1 cellular context compared by ENCODE assay signal in genomic region chr12:112409064-112409905, GRCh38.
TF ChIP-seq lines count a peak whose summit lies in the region.

Gene RPL6 (minus strand): TSS chr12:112409605. CDS start chr12:112408656, 949 bp downstream.

TF ChIP-seq in HEK293, 187 proteins besides CTCF, POLR2A, EP300 and RAD21 (continued from another document and continues in another):
- TF ChIP-seq HOXA7 (CRISPR knock-in tag; IDR thresholded peaks at IDR 0.05; ENCODE audit: borderline replicate concordance): no peak
- no peak for TF ChIP-seq ZNF214 (tag by site-specific recombination; IDR thresholded peaks at IDR 0.05; ENCODE audit: borderline replicate concordance)
- no peak for TF ChIP-seq ZNF138 (tag by site-specific recombination; IDR thresholded peaks at IDR 0.05; ENCODE audit: borderline replicate concordance)
- TF ChIP-seq ZNF341 (tag by site-specific recombination; IDR thresholded peaks at IDR 0.05; ENCODE audit: low read depth): no peak
- peak; percentile 94 for TF ChIP-seq ZNF76 (tag by site-specific recombination; IDR thresholded peaks at IDR 0.05; ENCODE audit: borderline replicate concordance, low read depth)
- no peak for TF ChIP-seq SETDB1 (IDR thresholded peaks at IDR 0.05; ENCODE audit: insufficient read length, low read length)
- no peak for TF ChIP-seq ZNF670 (tag by site-specific recombination; IDR thresholded peaks at IDR 0.05; ENCODE audit: low read depth)
- no peak for TF ChIP-seq ZNF549 (tag by site-specific recombination; IDR thresholded peaks at IDR 0.05)
- TF ChIP-seq ZNF311 (tag by site-specific recombination; IDR thresholded peaks at IDR 0.05; ENCODE audit: borderline replicate concordance): no peak
- peak; percentile 93 for TF ChIP-seq ZNF501 (tag by site-specific recombination; IDR thresholded peaks at IDR 0.05)
- TF ChIP-seq ZNF24 (tag by site-specific recombination; IDR thresholded peaks at IDR 0.05): peak; percentile 35; the same call in 1 of the 2 replicates
- no peak for TF ChIP-seq IKZF3 (tag by site-specific recombination; IDR thresholded peaks at IDR 0.05)
- TF ChIP-seq ZNF660 (tag by site-specific recombination; IDR thresholded peaks at IDR 0.05): peak; percentile 91
- peak; percentile 83 for TF ChIP-seq ZNF629 (tag by site-specific recombination; IDR thresholded peaks at IDR 0.05)
- TF ChIP-seq ZNF621 (tag by site-specific recombination; IDR thresholded peaks at IDR 0.05): no peak
- no peak; the same call in 1 of the 2 replicates for TF ChIP-seq KLF7 (tag by site-specific recombination; IDR thresholded peaks at IDR 0.05; ENCODE audit: borderline replicate concordance)
- TF ChIP-seq ZNF416 (tag by site-specific recombination; IDR thresholded peaks at IDR 0.05): no peak
- no peak; the same call in 1 of the 2 replicates for TF ChIP-seq ZNF449 (tag by site-specific recombination; IDR thresholded peaks at IDR 0.05)
- 0 out of 2 replicates have a peak, but pooled peaks have one; percentile 11 for TF ChIP-seq KLF10 (tag by site-specific recombination; IDR thresholded peaks at IDR 0.05)
- TF ChIP-seq WT1 (tag by site-specific recombination; IDR thresholded peaks at IDR 0.05): peak; percentile 36
- TF ChIP-seq ZNF548 (tag by site-specific recombination; IDR thresholded peaks at IDR 0.05): peak; percentile 69; the same call in 1 of the 2 replicates
- TF ChIP-seq, protein P1, sequence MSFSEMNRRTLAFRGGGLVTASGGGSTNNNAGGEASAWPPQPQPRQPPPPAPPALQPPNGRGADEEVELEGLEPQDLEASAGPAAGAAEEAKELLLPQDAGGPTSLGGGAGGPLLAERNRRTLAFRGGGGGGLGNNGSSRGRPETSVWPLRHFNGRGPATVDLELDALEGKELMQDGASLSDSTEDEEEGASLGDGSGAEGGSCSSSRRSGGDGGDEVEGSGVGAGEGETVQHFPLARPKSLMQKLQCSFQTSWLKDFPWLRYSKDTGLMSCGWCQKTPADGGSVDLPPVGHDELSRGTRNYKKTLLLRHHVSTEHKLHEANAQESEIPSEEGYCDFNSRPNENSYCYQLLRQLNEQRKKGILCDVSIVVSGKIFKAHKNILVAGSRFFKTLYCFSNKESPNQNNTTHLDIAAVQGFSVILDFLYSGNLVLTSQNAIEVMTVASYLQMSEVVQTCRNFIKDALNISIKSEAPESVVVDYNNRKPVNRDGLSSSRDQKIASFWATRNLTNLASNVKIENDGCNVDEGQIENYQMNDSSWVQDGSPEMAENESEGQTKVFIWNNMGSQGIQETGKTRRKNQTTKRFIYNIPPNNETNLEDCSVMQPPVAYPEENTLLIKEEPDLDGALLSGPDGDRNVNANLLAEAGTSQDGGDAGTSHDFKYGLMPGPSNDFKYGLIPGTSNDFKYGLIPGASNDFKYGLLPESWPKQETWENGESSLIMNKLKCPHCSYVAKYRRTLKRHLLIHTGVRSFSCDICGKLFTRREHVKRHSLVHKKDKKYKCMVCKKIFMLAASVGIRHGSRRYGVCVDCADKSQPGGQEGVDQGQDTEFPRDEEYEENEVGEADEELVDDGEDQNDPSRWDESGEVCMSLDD (tag by site-specific recombination; IDR thresholded peaks at IDR 0.05): peak; percentile 58
- peak; percentile 93 for TF ChIP-seq ZNF580 (tag by site-specific recombination; IDR thresholded peaks at IDR 0.05)
- TF ChIP-seq ZNF785 (tag by site-specific recombination; IDR thresholded peaks at IDR 0.05): peak; percentile 81; the same call in 1 of the 2 replicates
- TF ChIP-seq ZNF174 (tag by site-specific recombination; IDR thresholded peaks at IDR 0.05): no peak
- TF ChIP-seq ZNF18 (tag by site-specific recombination; IDR thresholded peaks at IDR 0.05): no peak
- TF ChIP-seq GLI4 (tag by site-specific recombination; IDR thresholded peaks at IDR 0.05): 0 out of 2 replicates have a peak, but pooled peaks have one; percentile 34
- TF ChIP-seq ZNF19 (tag by site-specific recombination; IDR thresholded peaks at IDR 0.05; ENCODE audit: low read depth): no peak
- TF ChIP-seq ZNF274 (IDR thresholded peaks at IDR 0.05; ENCODE audit: low read length): no peak
- TF ChIP-seq ZNF274 (tag by site-specific recombination; IDR thresholded peaks at IDR 0.05; ENCODE audit: borderline replicate concordance): no peak
- TF ChIP-seq ZNF561 (tag by site-specific recombination; IDR thresholded peaks at IDR 0.05; ENCODE audit: borderline replicate concordance): peak; percentile 92; the same call in 1 of the 2 replicates
- TF ChIP-seq BCL11A (tag by site-specific recombination; IDR thresholded peaks at IDR 0.05; ENCODE audit: low read depth): no peak
- no peak for TF ChIP-seq PRDM1 (tag by site-specific recombination; IDR thresholded peaks at IDR 0.05)
- peak; percentile 6; the same call in 1 of the 2 replicates for TF ChIP-seq GFI1B (tag by site-specific recombination; IDR thresholded peaks at IDR 0.05)
- TF ChIP-seq KLF1 (tag by site-specific recombination; IDR thresholded peaks at IDR 0.05): no peak
- no peak for TF ChIP-seq ZSCAN16 (tag by site-specific recombination; IDR thresholded peaks at IDR 0.05)
- TF ChIP-seq ZBTB7A (tag by site-specific recombination; IDR thresholded peaks at IDR 0.05; ENCODE audit: low read depth): 0 out of 2 replicates have a peak, but pooled peaks have one; percentile 29
- no peak for TF ChIP-seq ZNF350 (tag by site-specific recombination; IDR thresholded peaks at IDR 0.05)
- TF ChIP-seq KLF8 (tag by site-specific recombination; IDR thresholded peaks at IDR 0.05): 0 out of 2 replicates have a peak, but pooled peaks have one; percentile 37
- TF ChIP-seq, protein P2, sequence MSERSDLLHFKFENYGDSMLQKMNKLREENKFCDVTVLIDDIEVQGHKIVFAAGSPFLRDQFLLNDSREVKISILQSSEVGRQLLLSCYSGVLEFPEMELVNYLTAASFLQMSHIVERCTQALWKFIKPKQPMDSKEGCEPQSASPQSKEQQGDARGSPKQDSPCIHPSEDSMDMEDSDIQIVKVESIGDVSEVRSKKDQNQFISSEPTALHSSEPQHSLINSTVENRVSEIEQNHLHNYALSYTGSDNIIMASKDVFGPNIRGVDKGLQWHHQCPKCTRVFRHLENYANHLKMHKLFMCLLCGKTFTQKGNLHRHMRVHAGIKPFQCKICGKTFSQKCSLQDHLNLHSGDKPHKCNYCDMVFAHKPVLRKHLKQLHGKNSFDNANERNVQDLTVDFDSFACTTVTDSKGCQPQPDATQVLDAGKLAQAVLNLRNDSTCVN (tag by site-specific recombination; optimal IDR thresholded peaks at IDR 0.05): peak; percentile 36
- peak; percentile 53; the same call in 1 of the 2 replicates for TF ChIP-seq ZSCAN30 (tag by site-specific recombination; IDR thresholded peaks at IDR 0.05)
- no peak for TF ChIP-seq ZNF148 (tag by site-specific recombination; IDR thresholded peaks at IDR 0.05; ENCODE audit: borderline replicate concordance)
- peak; percentile 57; the same call in 1 of the 2 replicates for TF ChIP-seq ZNF600 (tag by site-specific recombination; IDR thresholded peaks at IDR 0.05)
- TF ChIP-seq, protein P3, sequence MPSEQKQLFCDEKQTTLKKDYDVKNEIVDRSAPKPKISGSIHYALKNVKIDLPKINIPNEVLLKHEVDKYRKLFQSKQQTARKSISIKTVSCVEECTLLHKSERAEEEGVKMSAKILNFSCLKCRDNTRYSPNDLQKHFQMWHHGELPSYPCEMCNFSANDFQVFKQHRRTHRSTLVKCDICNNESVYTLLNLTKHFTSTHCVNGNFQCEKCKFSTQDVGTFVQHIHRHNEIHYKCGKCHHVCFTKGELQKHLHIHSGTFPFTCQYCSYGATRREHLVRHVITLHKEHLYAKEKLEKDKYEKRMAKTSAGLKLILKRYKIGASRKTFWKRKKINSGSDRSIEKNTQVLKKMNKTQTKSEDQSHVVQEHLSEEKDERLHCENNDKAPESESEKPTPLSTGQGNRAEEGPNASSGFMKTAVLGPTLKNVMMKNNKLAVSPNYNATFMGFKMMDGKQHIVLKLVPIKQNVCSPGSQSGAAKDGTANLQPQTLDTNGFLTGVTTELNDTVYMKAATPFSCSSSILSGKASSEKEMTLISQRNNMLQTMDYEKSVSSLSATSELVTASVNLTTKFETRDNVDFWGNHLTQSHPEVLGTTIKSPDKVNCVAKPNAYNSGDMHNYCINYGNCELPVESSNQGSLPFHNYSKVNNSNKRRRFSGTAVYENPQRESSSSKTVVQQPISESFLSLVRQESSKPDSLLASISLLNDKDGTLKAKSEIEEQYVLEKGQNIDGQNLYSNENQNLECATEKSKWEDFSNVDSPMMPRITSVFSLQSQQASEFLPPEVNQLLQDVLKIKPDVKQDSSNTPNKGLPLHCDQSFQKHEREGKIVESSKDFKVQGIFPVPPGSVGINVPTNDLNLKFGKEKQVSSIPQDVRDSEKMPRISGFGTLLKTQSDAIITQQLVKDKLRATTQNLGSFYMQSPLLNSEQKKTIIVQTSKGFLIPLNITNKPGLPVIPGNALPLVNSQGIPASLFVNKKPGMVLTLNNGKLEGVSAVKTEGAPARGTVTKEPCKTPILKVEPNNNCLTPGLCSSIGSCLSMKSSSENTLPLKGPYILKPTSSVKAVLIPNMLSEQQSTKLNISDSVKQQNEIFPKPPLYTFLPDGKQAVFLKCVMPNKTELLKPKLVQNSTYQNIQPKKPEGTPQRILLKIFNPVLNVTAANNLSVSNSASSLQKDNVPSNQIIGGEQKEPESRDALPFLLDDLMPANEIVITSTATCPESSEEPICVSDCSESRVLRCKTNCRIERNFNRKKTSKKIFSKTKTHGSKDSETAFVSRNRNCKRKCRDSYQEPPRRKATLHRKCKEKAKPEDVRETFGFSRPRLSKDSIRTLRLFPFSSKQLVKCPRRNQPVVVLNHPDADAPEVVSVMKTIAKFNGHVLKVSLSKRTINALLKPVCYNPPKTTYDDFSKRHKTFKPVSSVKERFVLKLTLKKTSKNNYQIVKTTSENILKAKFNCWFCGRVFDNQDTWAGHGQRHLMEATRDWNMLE (tag by site-specific recombination; conservative IDR thresholded peaks at IDR 0.05; ENCODE audit: low read depth): peak; percentile 83
- peak; percentile 59; the same call in 1 of the 2 replicates for TF ChIP-seq ZEB2 (tag by site-specific recombination; IDR thresholded peaks at IDR 0.05)
- TF ChIP-seq ZFP37 (tag by site-specific recombination; IDR thresholded peaks at IDR 0.05): peak; percentile 86
- TF ChIP-seq ZSCAN23 (tag by site-specific recombination; IDR thresholded peaks at IDR 0.05): peak; percentile 30; the same call in 1 of the 2 replicates
- TF ChIP-seq ZNF510 (tag by site-specific recombination; IDR thresholded peaks at IDR 0.05; ENCODE audit: insufficient replicate concordance): no peak
- TF ChIP-seq KLF9 (tag by site-specific recombination; IDR thresholded peaks at IDR 0.05; ENCODE audit: low read depth): no peak
- no peak for TF ChIP-seq GLI2 (tag by site-specific recombination; IDR thresholded peaks at IDR 0.05; ENCODE audit: borderline replicate concordance, low read depth)
- peak; percentile 55; the same call in 1 of the 2 replicates for TF ChIP-seq SP3 (tag by site-specific recombination; IDR thresholded peaks at IDR 0.05)
- peak; percentile 18; the same call in 1 of the 2 replicates for TF ChIP-seq ZBTB6 (tag by site-specific recombination; IDR thresholded peaks at IDR 0.05)
